1 cellular context compared by ENCODE assay signal in genomic region chr11:120952503-120953229, GRCh38.
TF ChIP-seq lines count a peak whose summit lies in the region.

No MANE protein-coding gene starts in this region.

TF ChIP-seq in GM23338, 12 proteins besides CTCF, POLR2A, EP300 and RAD21 (continued from another document):
- no peak for TF ChIP-seq ETS1 (IDR thresholded peaks at IDR 0.05)
- TF ChIP-seq JUNB (IDR thresholded peaks at IDR 0.05; ENCODE audit: unreplicated experiment) = no peak
- 0 out of 2 replicates have a peak, but pooled peaks have one; percentile 25 for TF ChIP-seq CREB1 (CRISPR knock-in tag; IDR thresholded peaks at IDR 0.05; ENCODE audit: low read depth)
- no peak for TF ChIP-seq STAT1 (IDR thresholded peaks at IDR 0.05; ENCODE audit: unreplicated experiment)
- no peak for TF ChIP-seq REST (IDR thresholded peaks at IDR 0.05; ENCODE audit: unreplicated experiment)
- no peak for TF ChIP-seq ZNF114 (CRISPR knock-in tag; IDR thresholded peaks at IDR 0.05)
- TF ChIP-seq POLR2AphosphoS5 (IDR thresholded peaks at IDR 0.05; ENCODE audit: low read depth) = no peak
- TF ChIP-seq ZNF331 (CRISPR knock-in tag; IDR thresholded peaks at IDR 0.05; ENCODE audit: low read depth) = no peak
